ENCODE assay signal across 20 cellular contexts in the genomic region with DNA sequence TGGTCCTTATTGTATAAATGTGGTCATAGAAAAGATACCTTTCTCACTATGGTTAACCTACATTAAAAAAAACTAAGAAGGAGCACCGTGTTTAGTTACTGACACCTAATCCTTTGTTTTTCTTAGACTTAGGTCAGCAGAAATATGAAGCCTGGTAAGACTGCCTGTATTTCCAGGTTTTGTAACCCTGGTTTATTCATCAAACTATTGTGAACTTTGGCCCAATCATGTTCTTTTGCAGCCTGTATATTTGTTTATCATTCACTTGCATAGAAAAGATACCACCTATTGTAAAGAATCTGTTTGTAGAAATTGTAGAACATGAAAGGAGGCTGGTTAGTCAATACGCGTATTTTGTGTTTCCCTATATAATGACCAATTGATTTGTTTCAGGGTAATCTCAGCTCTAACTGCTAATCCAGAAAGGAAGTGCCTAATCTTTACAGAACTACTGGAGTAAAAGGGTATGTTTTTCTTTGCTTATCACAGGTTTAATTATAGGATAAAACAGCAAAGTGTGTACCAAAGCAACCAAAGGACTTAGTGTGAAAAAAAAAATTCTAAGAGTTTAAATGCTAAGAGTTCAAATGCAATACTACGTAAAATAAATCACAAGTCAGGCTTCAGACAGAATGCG.
DNase-seq lines count a peak whose midpoint lies in the region; FAIRE-seq and TF ChIP-seq lines count a peak whose summit lies in the region.
"Had no signal": no experiment of that assay in that cellular context is flagged by ENCODE, and none has a peak within 500 bp of the region (broad histone marks: within the 10 kb centered on the region; RNA-seq: fewer than 3 reads in every experiment).

No MANE protein-coding gene starts in this region.

- FAIRE-seq in TTC549 (lab: Jason Lieb, UNC) (peak; percentile 98), GM19239 (lab: Jason Lieb, UNC) (no peak)

- intact Hi-C loops in sigmoid colon (cut with DNase I), result no loop called here

- 10 to 36% methylated on average over 5 of the region's 5 CpGs for WGBS in sigmoid colon, 2 donors

- H3K27me3 ChIP-seq in sigmoid colon, result no peaks in the 10 kb centered on the region
- H3K27me3 ChIP-seq: MG63, SJCRH30 had no signal

- H3K4me1 ChIP-seq in sigmoid colon, result peaks cover 0 to 38% (median 25%) of the 10 kb centered on the region in 4 donors

- TF ChIP-seq CTCF in sigmoid colon (IDR thresholded peaks at IDR 0.05), result no peak

- no peak overlapping the region for H3K27ac ChIP-seq in sigmoid colon
- H3K27ac ChIP-seq: coronary artery, SJCRH30, thoracic aorta had no signal

- no peak for TF ChIP-seq POLR2A in sigmoid colon (IDR thresholded peaks at IDR 0.05)

- no peaks in the 10 kb centered on the region for H3K36me3 ChIP-seq in sigmoid colon
- H3K36me3 ChIP-seq: MG63, SJCRH30, thoracic aorta had no signal

- H3K9me3 ChIP-seq in sigmoid colon, result no peaks in the 10 kb centered on the region
- H3K9me3 ChIP-seq: MG63, SJCRH30, thoracic aorta had no signal

- H3K4me3 ChIP-seq in sigmoid colon, result no peak overlapping the region
- H3K4me3 ChIP-seq: coronary artery, MG63, SJCRH30, thoracic aorta had no signal

- no peak for TF ChIP-seq EP300 in sigmoid colon (IDR thresholded peaks at IDR 0.05)

- DNase-seq in NCI-H2196 treated with DMSO at 0.1 percent for 48 hours (lab: John Stamatoyannopoulos, UW; ENCODE audit: unreplicated experiment) (peak; percentile 20), NCI-H2196 (lab: John Stamatoyannopoulos, UW; ENCODE audit: unreplicated experiment) (no peak), iris pigment epithelial cell (ENCODE audit: low read depth) (peak; percentile 81), stromal cell of bone marrow (ENCODE audit: low read depth) (peak; percentile 18), sigmoid colon (no peak), GM19239 (ENCODE audit: insufficient read length, low spot score) (no peak), midbrain (lab: John Stamatoyannopoulos, UW) (no peak)
- DNase-seq: activated CD4-positive, alpha-beta T cell treated with anti-CD3 and anti-CD28 coated beads, Interleukin-2, amount 50 U/mL, for 1 hour; amniotic stem cell; CD4-positive, CD25-positive, alpha-beta regulatory T cell; erythroblast; left cardiac atrium; MG63; naive B cell; stimulated activated CD4-positive, alpha-beta T cell treated with anti-CD3 and anti-CD28 coated beads, Interleukin-1b, Interleukin-23, amount 100 ng/mL, for 48 hours; T1000 had no signal

Comparison
In these comparisons a context has a peak if more than half of its experiments do, and no peak if none do; other contexts are left out.
1. DNase-seq: peak in NCI-H2196 treated with DMSO at 0.1 percent for 48 hours (single experiment), iris pigment epithelial cell (single experiment) and stromal cell of bone marrow (single experiment); none in NCI-H2196 (single experiment), sigmoid colon (single experiment), GM19239 (single experiment) and midbrain (single experiment).